ENCODE assay signal across 8 cellular contexts in the genomic region with DNA sequence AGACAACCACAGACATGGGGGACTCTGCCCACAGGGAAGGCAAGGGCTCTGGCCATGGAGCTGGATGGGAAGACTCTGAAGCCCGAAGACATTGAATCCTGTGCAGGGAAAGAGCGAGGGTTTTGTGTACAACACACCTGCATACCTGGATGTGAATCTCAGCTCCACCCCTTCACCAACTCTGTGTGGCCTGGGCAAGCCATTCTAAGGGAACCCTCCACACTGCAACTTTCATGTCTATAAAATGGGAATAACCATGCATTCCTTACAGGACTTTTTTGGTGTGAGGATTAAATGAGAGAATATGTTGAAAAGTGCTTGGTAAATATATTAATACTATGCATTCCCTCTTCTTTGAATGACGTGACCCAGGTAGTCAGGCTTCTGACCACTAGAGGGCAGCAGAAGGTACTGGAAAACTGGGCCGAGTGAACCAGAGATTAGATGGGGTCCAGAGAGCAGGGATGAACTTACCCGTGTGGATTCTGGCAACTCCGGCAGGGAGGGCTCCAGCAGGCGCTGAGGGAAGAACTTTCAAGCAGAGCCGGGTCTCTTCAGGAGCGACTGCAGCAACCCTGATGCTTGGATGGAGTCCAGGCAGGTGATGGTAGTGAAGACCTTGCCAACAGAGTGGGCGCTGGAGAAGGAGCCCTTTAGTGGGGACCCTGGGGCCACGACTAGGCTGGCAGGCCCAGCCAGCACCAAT. TPM values are rescaled to one million over a fixed set of nuclear protein-coding genes. Genes with fewer than 3 reads are reported as not detected.
A peak's percentile ranks its signal among the peaks of the same experiment; 100 is the strongest.
DNase-seq lines count a peak whose midpoint lies in the region; ATAC-seq, FAIRE-seq and TF ChIP-seq lines count a peak whose summit lies in the region.

No MANE protein-coding gene starts in this region.

- FAIRE-seq in G401.6 (lab: Jason Lieb, UNC), result peak; percentile 94

- no peak overlapping the region for H3K4me3 ChIP-seq in lower lobe of right lung

- H3K36me3 ChIP-seq in lower lobe of right lung, result peaks cover 42% of the 10 kb centered on the region

- H3K27me3 ChIP-seq in lower lobe of right lung (ENCODE audit: low read depth), result no peaks in the 10 kb centered on the region

- intact Hi-C loops in lower lobe of right lung (cut with DNase I), result loop anchor here (10.0 kb wide), 1 partner anchor 105 kb away; no protein-coding TSS in a partner anchor

- peak overlapping the region; percentile 80 for H3K27ac ChIP-seq in lower lobe of right lung

- H3K9me3 ChIP-seq in lower lobe of right lung, result no peaks in the 10 kb centered on the region

- ATAC-seq in HG03135 (IDR thresholded peaks at IDR 0.05; ENCODE audit: unreplicated experiment), result peak; percentile 51
- ATAC-seq in lower lobe of right lung, result peak; percentile 70

- H3K4me1 ChIP-seq in lower lobe of right lung, result peaks cover 11% of the 10 kb centered on the region

- peak; percentile 88 for TF ChIP-seq CTCF in lower lobe of right lung (IDR thresholded peaks at IDR 0.05)

- DNase-seq in NCI-H510A treated with DMSO at 0.1 percent for 48 hours (lab: John Stamatoyannopoulos, UW) (peak; percentile 92), lower lobe of right lung (peak; percentile 56), HPDE6-E6E7 (ENCODE audit: extremely low spot score) (no peak)
- peak; percentile 54 for DNase-seq in activated CD4-positive, alpha-beta T cell treated with anti-CD3 and anti-CD28 coated beads, Interleukin-2, amount 50 U/mL, for 1 hour
- DNase-seq in effector CD4-positive, alpha-beta T cell, result peak; percentile 59
- peak; percentile 34 to 48 (median 48) for DNase-seq in stimulated activated CD4-positive, alpha-beta T cell treated with anti-CD3 and anti-CD28 coated beads, TNF-alpha, amount 100 ng/mL, for 48 hours (ENCODE audit: low read depth in 3 of 3)

RNA-seq across cellular contexts. Expression of a gene that starts 0.9 kb away (rescaled TPM):
- 74.1 TPM for total RNA-seq in lower lobe of right lung

RNA-seq across cellular contexts. Expression of a gene that starts 27.0 kb away (rescaled TPM):
- total RNA-seq in lower lobe of right lung, result 73.8 TPM

RNA-seq across cellular contexts. Expression of a gene that starts 54.2 kb away (rescaled TPM):
- total RNA-seq in lower lobe of right lung, result 28.5 TPM
